8 cellular contexts compared by ENCODE assay signal in the genomic region with DNA sequence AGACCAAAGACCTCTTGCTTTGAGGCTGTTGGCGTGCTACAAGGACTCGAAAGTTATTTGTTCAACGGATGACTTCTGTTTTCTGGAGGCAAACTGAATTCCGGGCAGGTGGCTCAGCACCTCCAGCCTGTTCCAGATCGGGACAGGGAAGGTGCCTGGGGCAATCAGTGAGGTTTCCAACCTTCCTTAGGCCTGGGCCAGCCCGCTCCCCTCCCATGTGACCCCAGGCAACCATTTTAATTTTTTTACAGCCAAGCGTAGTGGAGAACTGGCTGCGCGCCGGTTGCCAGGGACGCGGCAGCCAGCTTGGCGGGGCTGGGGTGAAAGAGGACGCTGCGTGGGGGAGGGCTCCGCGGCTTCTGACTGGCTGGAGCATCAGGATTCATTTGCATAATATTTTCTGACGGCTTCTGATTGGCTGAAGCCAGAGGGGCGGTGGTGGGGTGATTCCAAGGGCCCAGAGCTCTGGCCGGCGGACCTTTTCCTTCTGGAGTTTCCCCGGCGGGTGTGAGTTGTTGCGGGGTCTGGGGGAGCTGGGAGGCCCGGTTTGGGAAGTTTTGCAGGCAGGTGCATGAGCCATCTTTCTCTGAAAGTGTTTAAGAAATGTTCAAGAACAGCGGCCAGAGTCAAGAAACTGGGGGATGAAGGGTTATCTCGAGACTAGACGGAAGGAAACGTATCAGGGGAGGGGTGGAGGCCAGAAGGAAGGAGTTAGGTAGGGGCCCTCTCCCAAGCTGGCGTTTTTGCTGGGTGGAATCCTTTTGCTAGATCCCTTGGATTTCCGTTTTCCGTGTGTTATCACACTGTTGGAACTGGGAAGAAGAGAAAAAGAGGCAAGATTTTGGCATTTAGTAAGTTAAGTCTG. TPM values are rescaled to one million over a fixed set of nuclear protein-coding genes. Genes with fewer than 3 reads are reported as not detected.
DNase-seq lines count a peak whose midpoint lies in the region; ATAC-seq and TF ChIP-seq lines count a peak whose summit lies in the region.

A gene with protein sequence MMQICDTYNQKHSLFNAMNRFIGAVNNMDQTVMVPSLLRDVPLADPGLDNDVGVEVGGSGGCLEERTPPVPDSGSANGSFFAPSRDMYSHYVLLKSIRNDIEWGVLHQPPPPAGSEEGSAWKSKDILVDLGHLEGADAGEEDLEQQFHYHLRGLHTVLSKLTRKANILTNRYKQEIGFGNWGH (plus strand): TSS at position 479 of the 865 bp plus-strand sequence. CDS start 3,488 bp downstream, outside the sequence.

- ATAC-seq in GM21526 (IDR thresholded peaks at IDR 0.05; ENCODE audit: low FRiP score, unreplicated experiment): peak; percentile 43

- no peaks in the 10 kb centered on the region for H3K27me3 ChIP-seq in adipocyte (replicated peaks; ENCODE audit: control insufficient read depth, insufficient read depth, low read length)
- H3K27me3 ChIP-seq in tibial artery: no peaks in the 10 kb centered on the region

- peak within 1 kb of the TSS; percentile 92 to 96 for H3K27ac ChIP-seq in tibial artery

- peaks cover 5% of the 10 kb centered on the region for H3K9me3 Mint-ChIP-seq in glutamatergic neuron (ENCODE audit: unreplicated experiment)

- H3K9ac ChIP-seq in adipocyte (ENCODE audit: low read length): peak within 1 kb of the TSS; percentile 98

- peaks cover 5% of the 10 kb centered on the region for H3K4me1 Mint-ChIP-seq in glutamatergic neuron (ENCODE audit: low read depth, unreplicated experiment)

- H3K4me3 ChIP-seq in adipocyte (ENCODE audit: low read length) (peak within 1 kb of the TSS; percentile 79), tibial artery (peak within 1 kb of the TSS; percentile 51 to 54)

- H3K4me1 ChIP-seq in adipocyte (ENCODE audit: control insufficient read depth, insufficient read depth, low read length) (peaks cover 3% of the 10 kb centered on the region), tibial artery (peaks cover 0 to 24% (median 0%) of the 10 kb centered on the region in 4 donors)

- intact Hi-C loops in tibial artery (cut with DNase I; ENCODE audit: low total_unique reads): loop anchor here (5.0 kb wide), 1 partner anchor 931 kb away; no protein-coding TSS in a partner anchor

- H3K36me3 ChIP-seq in adipocyte (ENCODE audit: control insufficient read depth, insufficient read depth, low read length, severe bottlenecking) (no peaks in the 10 kb centered on the region), tibial artery (no peaks in the 10 kb centered on the region)

- peaks cover 7% of the 10 kb centered on the region for H3K27me3 Mint-ChIP-seq in glutamatergic neuron (ENCODE audit: unreplicated experiment)

- H3K27ac Mint-ChIP-seq in glutamatergic neuron (ENCODE audit: unreplicated experiment): peak within 1 kb of the TSS; percentile 99

- H3K9me3 ChIP-seq in adipocyte (ENCODE audit: control insufficient read depth, low read length) (no peaks in the 10 kb centered on the region), tibial artery (no peaks in the 10 kb centered on the region)

- DNase-seq in C1 segment of cervical spinal cord (lab: John Stamatoyannopoulos, UW) (peak; percentile 13 to 89 (median 78)), M059J (ENCODE audit: low read depth) (peak; percentile 94), T follicular helper cell (ENCODE audit: low read depth) (peak; percentile 73), adipocyte (ENCODE audit: low read depth) (peak; percentile 93), glutamatergic neuron (peak; percentile 85), nucleus accumbens (lab: John Stamatoyannopoulos, UW) (peak; percentile 3 to 91 (median 78)), tibial artery (peak; percentile 89 to 95)

- H3K36me3 Mint-ChIP-seq in glutamatergic neuron (ENCODE audit: unreplicated experiment): no peaks in the 10 kb centered on the region

- peak within 1 kb of the TSS; percentile 97 for H3K4me3 Mint-ChIP-seq in glutamatergic neuron (ENCODE audit: unreplicated experiment)

- TF ChIP-seq CTCF in glutamatergic neuron (IDR thresholded peaks at IDR 0.05; ENCODE audit: partially characterized antibody, unreplicated experiment) (no peak), tibial artery (IDR thresholded peaks at IDR 0.05) (no peak)

RNA-seq across cellular contexts. Expression of the gene that starts here (rescaled TPM):
- total RNA-seq in M059J (2014; rRNA removed; shearing (Covaris generic)): 46.7 and 62.4 TPM in 2 replicates
- 44.9 TPM for total RNA-seq in glutamatergic neuron (ENCODE audit: unreplicated experiment)

Comparison
In these comparisons a context has a peak if more than half of its experiments do, and no peak if none do; other contexts are left out.
1. Peak in every context shown above with its lines: DNase-seq, ATAC-seq, H3K4me3 ChIP-seq and H3K27ac ChIP-seq.